Comparison of ENCODE assay signal across 8 cellular contexts in genomic region chr18:59697236-59697932, GRCh38. TPM values are rescaled to one million over a fixed set of nuclear protein-coding genes. Genes with fewer than 3 reads are reported as not detected.
DNase-seq lines count a peak whose midpoint lies in the region; ATAC-seq, FAIRE-seq and TF ChIP-seq lines count a peak whose summit lies in the region.

CCBE1 (minus strand) TSS chr18:59697423.

- no peaks in the 10 kb centered on the region for H3K36me3 ChIP-seq in mucosa of rectum (ENCODE audit: control insufficient read depth in 2 of 2, insufficient read depth in 2 of 2, low read length in 2 of 2)
- H3K36me3 ChIP-seq in thymus (ENCODE audit: control insufficient read depth, insufficient read depth): no peaks in the 10 kb centered on the region

- H3K27me3 ChIP-seq in mucosa of rectum (ENCODE audit: control insufficient read depth in 2 of 2, insufficient read depth in 2 of 2, low read length in 2 of 2): peaks cover 9 to 41% of the 10 kb centered on the region in 2 donors
- peaks cover 60% of the 10 kb centered on the region for H3K27me3 ChIP-seq in thymus (ENCODE audit: control insufficient read depth, insufficient read depth)

- ATAC-seq in HG03521 (IDR thresholded peaks at IDR 0.05; ENCODE audit: unreplicated experiment) (peak; percentile 65), T-helper 17 cell (no peak)

- WGBS in thymus: 2% methylated on average over 46 of the region's 46 CpGs

- H3K4me1 ChIP-seq in mucosa of rectum (ENCODE audit: control insufficient read depth in 2 of 2, insufficient read depth in 2 of 2, low read length in 2 of 2) (peaks cover 5 to 12% of the 10 kb centered on the region in 2 donors), thymus (ENCODE audit: control insufficient read depth, insufficient read depth, low read length) (peaks cover 9% of the 10 kb centered on the region)

- peaks cover 67% of the 10 kb centered on the region for H3K27me3 Mint-ChIP-seq in T-helper 17 cell

- no peak for TF ChIP-seq POLR2A in GM12892 (IDR thresholded peaks at IDR 0.05; ENCODE audit: low read depth, low read length)

- FAIRE-seq in GM12892 (lab: Jason Lieb, UNC): no peak

- peaks cover 8% of the 10 kb centered on the region for H3K4me1 Mint-ChIP-seq in T-helper 17 cell

- peak within 1 kb of the TSS; percentile 52 for H3K4me3 Mint-ChIP-seq in T-helper 17 cell

- H3K27ac ChIP-seq in 22Rv1: no peak within 1 kb of the TSS
- H3K27ac ChIP-seq in epithelial cell of prostate: peak within 1 kb of the TSS; percentile 28
- no peak within 1 kb of the TSS for H3K27ac ChIP-seq in mucosa of rectum (ENCODE audit: low read depth in 2 of 2, low read length in 2 of 2)
- H3K27ac ChIP-seq in thymus (ENCODE audit: low read depth): no peak within 1 kb of the TSS

- H3K9ac ChIP-seq in mucosa of rectum (ENCODE audit: low read depth in 1 of 2, low read length in 2 of 2): peak within 1 kb of the TSS; percentile 10 to 22

- DNase-seq in GM12892 (ENCODE audit: insufficient read length) (peak; percentile 46), T-helper 17 cell (no peak), epithelial cell of prostate (ENCODE audit: low read depth, low spot score) (no peak), KG1 (lab: John Stamatoyannopoulos, UW) (no peak)

- peaks cover 5% of the 10 kb centered on the region for H3K36me3 Mint-ChIP-seq in T-helper 17 cell (ENCODE audit: low read depth)

- H3K9me3 ChIP-seq in T-helper 17 cell (ENCODE audit: control insufficient read depth, low read length, poor library complexity, severe bottlenecking): no peaks in the 10 kb centered on the region
- no peaks in the 10 kb centered on the region for H3K9me3 ChIP-seq in mucosa of rectum (ENCODE audit: control insufficient read depth in 2 of 2, low read length in 2 of 2)
- H3K9me3 ChIP-seq in thymus (ENCODE audit: control insufficient read depth): no peaks in the 10 kb centered on the region

- no peak within 1 kb of the TSS for H3K27ac Mint-ChIP-seq in T-helper 17 cell

- peak; percentile 99 for TF ChIP-seq CTCF in 22Rv1 (IDR thresholded peaks at IDR 0.05)

- H3K4me3 ChIP-seq in mucosa of rectum (ENCODE audit: low read length in 2 of 2) (peak within 1 kb of the TSS; percentile 52 to 70), thymus (ENCODE audit: low read length) (peak within 1 kb of the TSS; percentile 39)

RNA-seq across cellular contexts. Expression of gene CCBE1, which starts in this region (rescaled TPM):
- polyA plus RNA-seq in GM12892 (2012; ENCODE audit: missing spikeins): not detected
- total RNA-seq in T-helper 17 cell: not detected
- 0.62 TPM for polyA plus RNA-seq in thymus
